20 cellular contexts compared by ENCODE assay signal in genomic region chr21:36803051-36803709, GRCh38.
DNase-seq lines count a peak whose midpoint lies in the region; ATAC-seq and TF ChIP-seq lines count a peak whose summit lies in the region.
"Had no signal": no experiment of that assay in that cellular context is flagged by ENCODE, and none has a peak within 500 bp of the region (broad histone marks: within the 10 kb centered on the region; RNA-seq: fewer than 3 reads in every experiment).

No MANE protein-coding gene starts in this region.

- H3K27ac ChIP-seq in caudate nucleus (ENCODE audit: low read depth, low read length) = no peak overlapping the region
- H3K27ac ChIP-seq: PC-9, RWPE1 had no signal

- DNase-seq in caudate nucleus (lab: John Stamatoyannopoulos, UW) (peak in 50 of 61 donors; percentile 16 to 80 (median 50)), hippocampal formation (lab: John Stamatoyannopoulos, UW) (peak; percentile 55 to 57), superior temporal gyrus (ENCODE audit: extremely low spot score) (peak; percentile 84), iPS-NIHi11 (ENCODE audit: low spot score) (no peak)
- DNase-seq: AML-193, DMS 273 treated with DMSO at 0.1 percent for 48 hours, GDM1, H9, Kasumi-1, MG63, NCI-H1048, NCI-H1436, NCI-H2029, NCI-H345, NCI-H524 treated with DMSO at 0.1 percent for 48 hours, PC-9 had no signal

- peak overlapping the region; percentile 48 to 98 (median 48) for H3K27ac Mint-ChIP-seq in nephron

- no peak overlapping the region for H3K4me3 Mint-ChIP-seq in nephron
- H3K4me3 Mint-ChIP-seq: H9 had no signal

- peaks cover 14% of the 10 kb centered on the region for H3K9me3 Mint-ChIP-seq in nephron

- H3K36me3 Mint-ChIP-seq in nephron (ENCODE audit: low read depth) = peaks cover 12% of the 10 kb centered on the region

- no peak for TF ChIP-seq CTCF in nephron (IDR thresholded peaks at IDR 0.05; ENCODE audit: unreplicated experiment in 3 of 3)

- peaks cover 19% of the 10 kb centered on the region for H3K4me1 Mint-ChIP-seq in nephron
- H3K4me1 Mint-ChIP-seq: H9 had no signal

- ATAC-seq in esophagus mucosa = no peak
- ATAC-seq in GM18861 (IDR thresholded peaks at IDR 0.05; ENCODE audit: unreplicated experiment) = no peak

- no peaks in the 10 kb centered on the region for H3K27me3 Mint-ChIP-seq in nephron (ENCODE audit: low read depth)
